Comparison of ENCODE assay signal across 12 cellular contexts in genomic region chr4:71604785-71605184, GRCh38.
DNase-seq lines count a peak whose midpoint lies in the region; ATAC-seq lines count a peak whose summit lies in the region.
"Had no signal": no experiment of that assay in that cellular context is flagged by ENCODE, and none has a peak within 500 bp of the region (broad histone marks: within the 10 kb centered on the region; RNA-seq: fewer than 3 reads in every experiment).

No MANE protein-coding gene starts in this region.

- H3K36me3 ChIP-seq in mesendoderm (ENCODE audit: control insufficient read depth, insufficient read depth, low read length): no peaks in the 10 kb centered on the region
- no peaks in the 10 kb centered on the region for H3K36me3 ChIP-seq in CD8-positive, alpha-beta memory T cell (ENCODE audit: insufficient read depth, low read length)
- H3K36me3 ChIP-seq: lower lobe of right lung had no signal

- H2BK120ac ChIP-seq in mesendoderm (ENCODE audit: low read depth, low read length): no peak overlapping the region

- H3K56ac ChIP-seq in mesendoderm (ENCODE audit: low read length): no peak overlapping the region

- DNase-seq in mesendoderm (no peak), NCI-H2081 treated with DMSO at 0.1 percent for 48 hours (lab: John Stamatoyannopoulos, UW) (no peak), NCI-H1092 treated with DMSO at 0.1 percent for 48 hours (lab: John Stamatoyannopoulos, UW) (no peak)
- DNase-seq in CD8-positive, alpha-beta memory T cell: no peak
- no peak for DNase-seq in effector CD4-positive, alpha-beta T cell
- DNase-seq: activated CD4-positive, alpha-beta T cell treated with anti-CD3 and anti-CD28 coated beads, Interleukin-2, amount 10 ng/mL, durations not matched to agents 7 days and 5 days; lower lobe of right lung had no signal

- H3K79me1 ChIP-seq in mesendoderm (ENCODE audit: low read length): no peaks in the 10 kb centered on the region

- POLR2A ChIA-PET in CD8-positive, alpha-beta memory T cell (lab: Charles Lee): no interaction called here

- H3K4me3 ChIP-seq in mesendoderm (ENCODE audit: low read length): no peak overlapping the region
- H3K4me3 ChIP-seq in CD8-positive, alpha-beta memory T cell (ENCODE audit: low read length): no peak overlapping the region
- H3K4me3 ChIP-seq: lower lobe of right lung had no signal

- H3K27ac Mint-ChIP-seq in CD8-positive, alpha-beta memory T cell: no peak overlapping the region
- H3K27ac Mint-ChIP-seq: activated CD4-positive, alpha-beta T cell treated with anti-CD3 and anti-CD28 coated beads, Interleukin-2, amount 10 ng/mL, durations not matched to agents 7 days and 5 days; activated naive CD8-positive, alpha-beta T cell had no signal

- peaks cover 5 to 22% of the 10 kb centered on the region in 2 donors for H3K27me3 Mint-ChIP-seq in CD8-positive, alpha-beta memory T cell
- H3K27me3 Mint-ChIP-seq: activated CD4-positive, alpha-beta T cell treated with anti-CD3 and anti-CD28 coated beads, Interleukin-2, amount 10 ng/mL, durations not matched to agents 7 days and 5 days; activated naive CD8-positive, alpha-beta T cell had no signal

- H3K23ac ChIP-seq in mesendoderm (ENCODE audit: low read length): no peak overlapping the region

- H3K27me3 ChIP-seq in mesendoderm (ENCODE audit: insufficient read depth, low read length, poor library complexity): no peaks in the 10 kb centered on the region
- no peaks in the 10 kb centered on the region for H3K27me3 ChIP-seq in CD8-positive, alpha-beta memory T cell (ENCODE audit: insufficient read depth, low read length, poor library complexity, severe bottlenecking)

- H3K36me3 Mint-ChIP-seq in CD8-positive, alpha-beta memory T cell: peaks cover 0 to 5% (median 0%) of the 10 kb centered on the region in 3 donors
- H3K36me3 Mint-ChIP-seq: activated naive CD8-positive, alpha-beta T cell had no signal

- H4K5ac ChIP-seq in mesendoderm (ENCODE audit: low read length): no peak overlapping the region

- H3K4me2 ChIP-seq in mesendoderm (ENCODE audit: low read length): no peak overlapping the region

- ATAC-seq in GM18907 (IDR thresholded peaks at IDR 0.05; ENCODE audit: unreplicated experiment) (peak; percentile 94), GM21737 (IDR thresholded peaks at IDR 0.05; ENCODE audit: unreplicated experiment) (peak; percentile 90), HG03159 (IDR thresholded peaks at IDR 0.05; ENCODE audit: unreplicated experiment) (peak; percentile 95)
- ATAC-seq: lower lobe of right lung, Right ventricle myocardium inferior had no signal

- no CpG with 5 or more reads among the region's 5 CpGs for WGBS in mesendoderm (ENCODE audit: extremely low coverage, insufficient coverage, low lambda C conversion rate)

- peak overlapping the region; percentile 12 for H2BK15ac ChIP-seq in mesendoderm (replicated peaks; ENCODE audit: low read depth)

- H3K27ac ChIP-seq in mesendoderm (ENCODE audit: low read depth, low read length): no peak overlapping the region
- H3K27ac ChIP-seq in CD8-positive, alpha-beta memory T cell (ENCODE audit: low read depth, low read length): no peak overlapping the region
- H3K27ac ChIP-seq: lower lobe of right lung had no signal

- peaks cover 0 to 6% (median 4%) of the 10 kb centered on the region in 5 donors for H3K9me3 Mint-ChIP-seq in CD8-positive, alpha-beta memory T cell
- H3K9me3 Mint-ChIP-seq: activated CD4-positive, alpha-beta T cell treated with anti-CD3 and anti-CD28 coated beads, Interleukin-2, amount 10 ng/mL, durations not matched to agents 7 days and 5 days had no signal

- no peak overlapping the region for H3K4me3 Mint-ChIP-seq in CD8-positive, alpha-beta memory T cell
- H3K4me3 Mint-ChIP-seq: activated CD4-positive, alpha-beta T cell treated with anti-CD3 and anti-CD28 coated beads, Interleukin-2, amount 10 ng/mL, durations not matched to agents 7 days and 5 days; activated naive CD8-positive, alpha-beta T cell had no signal

- H4K8ac ChIP-seq in mesendoderm (ENCODE audit: low read depth, low read length): no peak overlapping the region

- no peaks in the 10 kb centered on the region for H3K4me1 ChIP-seq in mesendoderm (ENCODE audit: control insufficient read depth, low read depth, low read length)
- H3K4me1 ChIP-seq in CD8-positive, alpha-beta memory T cell (ENCODE audit: insufficient read depth, low read length): no peaks in the 10 kb centered on the region
- H3K4me1 ChIP-seq: lower lobe of right lung had no signal

- no peak overlapping the region for H2AK5ac ChIP-seq in mesendoderm (ENCODE audit: low read length)

- no peak overlapping the region for H3K18ac ChIP-seq in mesendoderm (ENCODE audit: low read length)

- CTCF ChIA-PET in CD8-positive, alpha-beta memory T cell (lab: Charles Lee): no interaction called here

- H3K9ac ChIP-seq in mesendoderm (ENCODE audit: low read length): no peak overlapping the region

- no peaks in the 10 kb centered on the region for H3K79me2 ChIP-seq in mesendoderm (ENCODE audit: control insufficient read depth, insufficient read depth, low read length)

- H3K4me1 Mint-ChIP-seq in CD8-positive, alpha-beta memory T cell: no peaks in the 10 kb centered on the region
- H3K4me1 Mint-ChIP-seq: activated CD4-positive, alpha-beta T cell treated with anti-CD3 and anti-CD28 coated beads, Interleukin-2, amount 10 ng/mL, durations not matched to agents 7 days and 5 days had no signal

- no peaks in the 10 kb centered on the region for H3K9me3 ChIP-seq in CD8-positive, alpha-beta memory T cell (ENCODE audit: low read length)
- H3K9me3 ChIP-seq: lower lobe of right lung had no signal

- no peak overlapping the region for H2BK5ac ChIP-seq in mesendoderm (ENCODE audit: low read length)

- H3K4ac ChIP-seq in mesendoderm (ENCODE audit: low read depth, low read length): no peak overlapping the region
